Comparison of ENCODE assay signal across 9 cellular contexts in the genomic region with DNA sequence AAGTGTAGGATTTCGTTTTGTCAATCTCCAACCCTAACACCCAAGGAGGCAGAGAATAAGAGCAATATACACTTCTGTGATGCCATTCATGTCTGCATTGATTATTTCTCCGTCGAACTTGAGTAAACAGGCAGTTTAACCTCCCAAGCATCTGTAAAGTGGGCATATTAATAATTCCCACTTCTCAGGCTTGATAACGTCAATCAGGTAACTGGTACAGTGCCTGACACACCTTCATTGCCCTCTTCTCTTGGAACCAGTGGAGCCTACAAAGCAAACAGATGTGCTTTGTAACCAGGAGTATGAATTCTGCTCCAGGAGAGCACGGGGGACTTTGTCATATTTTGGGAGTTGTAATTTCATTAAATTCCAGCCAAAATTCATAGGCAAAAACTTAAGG. TPM values are rescaled to one million over a fixed set of nuclear protein-coding genes. Genes with fewer than 3 reads are reported as not detected.
DNase-seq lines count a peak whose midpoint lies in the region; ATAC-seq, FAIRE-seq and TF ChIP-seq lines count a peak whose summit lies in the region.
"Had no signal": no experiment of that assay in that cellular context is flagged by ENCODE, and none has a peak within 500 bp of the region (broad histone marks: within the 10 kb centered on the region; RNA-seq: fewer than 3 reads in every experiment).

No MANE protein-coding gene starts in this region.

- H3K36me3 ChIP-seq in liver (ENCODE audit: control insufficient read depth in 4 of 4, insufficient read depth in 3 of 4, low read depth in 1 of 4, low read length in 3 of 4): no peaks in the 10 kb centered on the region
- no peaks in the 10 kb centered on the region for H3K36me3 ChIP-seq in tibial nerve

- FAIRE-seq in HTR-8/SVneo (lab: Jason Lieb, UNC): no peak

- H3K9me3 ChIP-seq in liver (ENCODE audit: control insufficient read depth in 4 of 4, low read length in 3 of 4) (no peaks in the 10 kb centered on the region), tibial nerve (no peaks in the 10 kb centered on the region)

- no peak for TF ChIP-seq POLR2A in tibial nerve (IDR thresholded peaks at IDR 0.05)

- no peak for TF ChIP-seq EP300 in tibial nerve (IDR thresholded peaks at IDR 0.05)

- no peak for DNase-seq in activated naive CD4-positive, alpha-beta T cell treated with anti-CD3 and anti-CD28 coated beads, Interleukin-2, amount 10 ng/mL, durations not matched to agents 7 days and 5 days
- no peak for DNase-seq in activated naive CD4-positive, alpha-beta T cell (lab: John Stamatoyannopoulos, UW)
- no peak for DNase-seq in activated naive CD8-positive, alpha-beta T cell treated with anti-CD3 and anti-CD28 coated beads, Interleukin-2, amount 50 U/mL, for 24 hours
- DNase-seq in tibial nerve (ENCODE audit: low spot score in 2 of 2) (no peak), Kasumi-1 (lab: John Stamatoyannopoulos, UW) (no peak), HTR-8/SVneo (ENCODE audit: insufficient read length, low spot score) (no peak)
- DNase-seq in activated CD4-positive, CD25-positive, alpha-beta regulatory T cell treated with anti-CD3 and anti-CD28 coated beads, Interleukin-2, amount 50 U/mL, for 72 hours: no peak

- H3K9ac ChIP-seq in liver (ENCODE audit: low read depth in 1 of 2, low read length in 2 of 2): no peak overlapping the region

- H3K4me3 Mint-ChIP-seq in activated naive CD4-positive, alpha-beta T cell treated with anti-CD3 and anti-CD28 coated beads, Interleukin-2, amount 10 ng/mL, durations not matched to agents 7 days and 5 days: peak overlapping the region; percentile 67
- peak overlapping the region; percentile 79 for H3K4me3 Mint-ChIP-seq in activated naive CD8-positive, alpha-beta T cell treated with anti-CD3 and anti-CD28 coated beads, Interleukin-2, amount 50 U/mL, for 24 hours

- TF ChIP-seq CTCF in liver (IDR thresholded peaks at IDR 0.05; ENCODE audit: low read depth, low read length, missing input control): no peak
- no peak for TF ChIP-seq CTCF in tibial nerve (IDR thresholded peaks at IDR 0.05)

- CTCF ChIA-PET in activated naive CD4-positive, alpha-beta T cell treated with anti-CD3 and anti-CD28 coated beads, Interleukin-2, amount 10 ng/mL, durations not matched to agents 7 days and 5 days (lab: Charles Lee): no interaction called here

- H3K27ac ChIP-seq in liver (ENCODE audit: low read depth in 1 of 2, low read length in 2 of 2) (no peak overlapping the region), tibial nerve (no peak overlapping the region)
- H3K27ac ChIP-seq: RWPE1 had no signal

- no peak for ATAC-seq in activated naive CD8-positive, alpha-beta T cell treated with anti-CD3 and anti-CD28 coated beads, Interleukin-2, amount 50 U/mL, for 24 hours

- no peaks in the 10 kb centered on the region for H3K9me3 Mint-ChIP-seq in activated naive CD4-positive, alpha-beta T cell treated with anti-CD3 and anti-CD28 coated beads, Interleukin-2, amount 10 ng/mL, durations not matched to agents 7 days and 5 days
- peaks cover 3% of the 10 kb centered on the region for H3K9me3 Mint-ChIP-seq in activated naive CD8-positive, alpha-beta T cell treated with anti-CD3 and anti-CD28 coated beads, Interleukin-2, amount 50 U/mL, for 24 hours

- H3K27me3 Mint-ChIP-seq in activated naive CD4-positive, alpha-beta T cell treated with anti-CD3 and anti-CD28 coated beads, Interleukin-2, amount 10 ng/mL, durations not matched to agents 7 days and 5 days: peaks cover 31% of the 10 kb centered on the region
- H3K27me3 Mint-ChIP-seq in activated naive CD8-positive, alpha-beta T cell treated with anti-CD3 and anti-CD28 coated beads, Interleukin-2, amount 50 U/mL, for 24 hours: no peaks in the 10 kb centered on the region

- peaks cover 0 to 9% (median 2%) of the 10 kb centered on the region in 4 donors for H3K4me1 ChIP-seq in liver (ENCODE audit: control insufficient read depth in 4 of 4, insufficient read depth in 4 of 4, low read length in 3 of 4)
- H3K4me1 ChIP-seq in tibial nerve: peaks cover 0 to 7% (median 3%) of the 10 kb centered on the region in 4 donors

- H3K4me3 ChIP-seq in liver (ENCODE audit: low read depth in 1 of 3, low read length in 3 of 3) (peak overlapping the region; percentile 30 to 66 (median 44)), tibial nerve (peak overlapping the region in 3 of 4 donors; percentile 37 to 38 (median 37))

- no peak for TF ChIP-seq RAD21 in liver (IDR thresholded peaks at IDR 0.05)

- peak overlapping the region; percentile 77 for H3K27ac Mint-ChIP-seq in activated naive CD4-positive, alpha-beta T cell treated with anti-CD3 and anti-CD28 coated beads, Interleukin-2, amount 10 ng/mL, durations not matched to agents 7 days and 5 days
- H3K27ac Mint-ChIP-seq in activated naive CD8-positive, alpha-beta T cell treated with anti-CD3 and anti-CD28 coated beads, Interleukin-2, amount 50 U/mL, for 24 hours: peak overlapping the region; percentile 92

- 34% methylated on average over 5 of the region's 5 CpGs for WGBS in liver
- 50 to 51% methylated on average over 5 of the region's 5 CpGs for WGBS in tibial nerve, 2 donors

- peaks cover 30% of the 10 kb centered on the region for H3K4me1 Mint-ChIP-seq in activated naive CD4-positive, alpha-beta T cell treated with anti-CD3 and anti-CD28 coated beads, Interleukin-2, amount 10 ng/mL, durations not matched to agents 7 days and 5 days
- H3K4me1 Mint-ChIP-seq in activated naive CD8-positive, alpha-beta T cell treated with anti-CD3 and anti-CD28 coated beads, Interleukin-2, amount 50 U/mL, for 24 hours: peaks cover 23% of the 10 kb centered on the region

- no peaks in the 10 kb centered on the region for H3K36me3 Mint-ChIP-seq in activated naive CD4-positive, alpha-beta T cell treated with anti-CD3 and anti-CD28 coated beads, Interleukin-2, amount 10 ng/mL, durations not matched to agents 7 days and 5 days
- H3K36me3 Mint-ChIP-seq in activated naive CD8-positive, alpha-beta T cell treated with anti-CD3 and anti-CD28 coated beads, Interleukin-2, amount 50 U/mL, for 24 hours (ENCODE audit: low read depth): peaks cover 2% of the 10 kb centered on the region

- no peaks in the 10 kb centered on the region for H3K27me3 ChIP-seq in liver (ENCODE audit: control insufficient read depth in 4 of 4, insufficient read depth in 4 of 4, low read length in 3 of 4)
- no peaks in the 10 kb centered on the region for H3K27me3 ChIP-seq in tibial nerve

TF ChIP-seq in liver, 16 proteins besides CTCF, POLR2A, EP300 and RAD21:
- peak in 1 of 2 donors; percentile 35 for TF ChIP-seq GABPA (IDR thresholded peaks at IDR 0.05 in 1 of 2, conservative IDR thresholded peaks at IDR 0.05 in 1 of 2)
- TF ChIP-seq, protein P1, sequence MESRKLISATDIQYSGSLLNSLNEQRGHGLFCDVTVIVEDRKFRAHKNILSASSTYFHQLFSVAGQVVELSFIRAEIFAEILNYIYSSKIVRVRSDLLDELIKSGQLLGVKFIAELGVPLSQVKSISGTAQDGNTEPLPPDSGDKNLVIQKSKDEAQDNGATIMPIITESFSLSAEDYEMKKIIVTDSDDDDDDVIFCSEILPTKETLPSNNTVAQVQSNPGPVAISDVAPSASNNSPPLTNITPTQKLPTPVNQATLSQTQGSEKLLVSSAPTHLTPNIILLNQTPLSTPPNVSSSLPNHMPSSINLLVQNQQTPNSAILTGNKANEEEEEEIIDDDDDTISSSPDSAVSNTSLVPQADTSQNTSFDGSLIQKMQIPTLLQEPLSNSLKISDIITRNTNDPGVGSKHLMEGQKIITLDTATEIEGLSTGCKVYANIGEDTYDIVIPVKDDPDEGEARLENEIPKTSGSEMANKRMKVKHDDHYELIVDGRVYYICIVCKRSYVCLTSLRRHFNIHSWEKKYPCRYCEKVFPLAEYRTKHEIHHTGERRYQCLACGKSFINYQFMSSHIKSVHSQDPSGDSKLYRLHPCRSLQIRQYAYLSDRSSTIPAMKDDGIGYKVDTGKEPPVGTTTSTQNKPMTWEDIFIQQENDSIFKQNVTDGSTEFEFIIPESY (IDR thresholded peaks at IDR 0.05): no peak

RNA-seq across cellular contexts. Expression of gene PLCG2, which starts 32.5 kb away (rescaled TPM):
- total RNA-seq in liver: 10 to 100 TPM; 20.8 to 21.6 TPM
- 10 to 100 TPM in 1 of 2 donors, 1 to 10 TPM in 1; 7.1 to 10.8 TPM for polyA plus RNA-seq in liver
- 10 to 100 TPM; 13.0 to 28.5 (median 18.9) TPM for total RNA-seq in tibial nerve
